Comparison of ENCODE assay signal across 24 cellular contexts in genomic region chr9:1053848-1054365, GRCh38. TPM values are rescaled to one million over a fixed set of nuclear protein-coding genes. Genes with fewer than 3 reads are reported as not detected.
DNase-seq lines count a peak whose midpoint lies in the region; ATAC-seq and TF ChIP-seq lines count a peak whose summit lies in the region.
"Had no signal": no experiment of that assay in that cellular context is flagged by ENCODE, and none has a peak within 500 bp of the region (broad histone marks: within the 10 kb centered on the region; RNA-seq: fewer than 3 reads in every experiment).

No MANE protein-coding gene starts in this region.

- no peaks in the 10 kb centered on the region for H3K79me1 ChIP-seq in mesenchymal stem cell (replicated peaks; ENCODE audit: low read length, poor library complexity, severe bottlenecking)

- H3K9me3 ChIP-seq in adipocyte (ENCODE audit: control insufficient read depth, low read length) (no peaks in the 10 kb centered on the region), mesenchymal stem cell (ENCODE audit: control insufficient read depth, low read length) (no peaks in the 10 kb centered on the region), psoas muscle (no peaks in the 10 kb centered on the region), HAP-1 (no peaks in the 10 kb centered on the region)
- H3K9me3 ChIP-seq: A549, Caco-2 had no signal

- no peak overlapping the region for H2BK120ac ChIP-seq in mesenchymal stem cell (ENCODE audit: low read depth, low read length)

- DNase-seq in adipocyte (ENCODE audit: low read depth): no peak
- DNase-seq in mesenchymal stem cell: no peak
- no peak for DNase-seq in psoas muscle
- no peak for DNase-seq in HAP-1 (ENCODE audit: low spot score in 2 of 2)
- no peak for DNase-seq in SHP77 treated with DMSO at 0.1 percent for 48 hours (lab: John Stamatoyannopoulos, UW)
- no peak for DNase-seq in activated CD8-positive, alpha-beta memory T cell treated with anti-CD3 and anti-CD28 coated beads for 24 hours
- DNase-seq: C1 segment of cervical spinal cord; Caco-2; CD8-positive, alpha-beta T cell; GM23248; H9; HFFc6; IMR-90; MM.1S; NCI-H1694; NCI-H2081; NCI-H2227 treated with DMSO at 0.1 percent for 48 hours; NCI-H526 treated with DMSO at 0.1 percent for 48 hours; Right ventricle myocardium superior; RPMI8226 had no signal

- H3K4me1 ChIP-seq in adipocyte (ENCODE audit: control insufficient read depth, insufficient read depth, low read length): peaks cover 29% of the 10 kb centered on the region
- H3K4me1 ChIP-seq in mesenchymal stem cell (ENCODE audit: control insufficient read depth, insufficient read depth, low read depth, low read length): peaks cover 7% of the 10 kb centered on the region
- peaks cover 3% of the 10 kb centered on the region for H3K4me1 ChIP-seq in psoas muscle
- peaks cover 3% of the 10 kb centered on the region for H3K4me1 ChIP-seq in HAP-1

- H3K36me3 ChIP-seq in adipocyte (ENCODE audit: control insufficient read depth, insufficient read depth, low read length, severe bottlenecking): no peaks in the 10 kb centered on the region
- peaks cover 0 to 9% of the 10 kb centered on the region in 2 experiments for H3K36me3 ChIP-seq in mesenchymal stem cell (ENCODE audit: control insufficient read depth in 1 of 2, insufficient read depth in 2 of 2, low read depth in 1 of 2, low read length in 2 of 2)
- H3K36me3 ChIP-seq in psoas muscle (ENCODE audit: insufficient read depth in 1 of 2, low read depth in 1 of 2): no peaks in the 10 kb centered on the region
- H3K36me3 ChIP-seq in HAP-1 (replicated peaks): no peaks in the 10 kb centered on the region

- no peak overlapping the region for H3K4ac ChIP-seq in mesenchymal stem cell (ENCODE audit: low read depth in 1 of 2, low read length in 2 of 2)

- H2AFZ ChIP-seq in mesenchymal stem cell (ENCODE audit: low read depth, low read length): no peak overlapping the region
- H2AFZ ChIP-seq: GM23248 had no signal

- ATAC-seq in psoas muscle (no peak), HG02852 (IDR thresholded peaks at IDR 0.05; ENCODE audit: unreplicated experiment) (no peak)
- ATAC-seq: A549; CD8-positive, alpha-beta T cell had no signal

- no peak overlapping the region for H3K23ac ChIP-seq in mesenchymal stem cell (ENCODE audit: low read length in 2 of 2)

- H3K27me3 ChIP-seq in adipocyte (replicated peaks; ENCODE audit: control insufficient read depth, insufficient read depth, low read length) (no peaks in the 10 kb centered on the region), mesenchymal stem cell (ENCODE audit: control insufficient read depth in 1 of 2, insufficient read depth in 1 of 2, low read length in 2 of 2) (no peaks in the 10 kb centered on the region), psoas muscle (ENCODE audit: insufficient read depth in 3 of 3, low read length in 2 of 3) (peaks cover 0 to 55% (median under 1%) of the 10 kb centered on the region in 3 donors), HAP-1 (ENCODE audit: low read depth) (no peaks in the 10 kb centered on the region)

- H3K27ac ChIP-seq in mesenchymal stem cell (ENCODE audit: low read length, poor library complexity, severe bottlenecking) (no peak overlapping the region), psoas muscle (no peak overlapping the region)
- H3K27ac ChIP-seq: A549, GM23248, KMS-11 had no signal

- H3K4me2 ChIP-seq in mesenchymal stem cell (ENCODE audit: low read length, poor library complexity, severe bottlenecking): no peak overlapping the region
- H3K4me2 ChIP-seq: A549, KMS-11 had no signal

- peak overlapping the region; percentile 19 for H3K9ac ChIP-seq in adipocyte (ENCODE audit: low read length)
- peak overlapping the region; percentile 31 for H3K9ac ChIP-seq in mesenchymal stem cell (ENCODE audit: low read length)
- H3K9ac ChIP-seq: GM23248, KMS-11 had no signal

- in situ Hi-C loops in HAP-1 (cut with MboI; ENCODE audit: low sequenced_read_pairs): no loop called here

- intact Hi-C loops in psoas muscle (cut with DNase I): no loop called here

- no peak overlapping the region for H4K8ac ChIP-seq in mesenchymal stem cell (ENCODE audit: low read length)

- 97% methylated on average over 6 of the region's 12 CpGs for WGBS in mesenchymal stem cell
- WGBS in psoas muscle, 3 donors: 25 to 47% (median 31%) methylated on average over 12 of the region's 12 CpGs

- no peak overlapping the region for H3K18ac ChIP-seq in mesenchymal stem cell (ENCODE audit: low read depth in 1 of 2, low read length in 2 of 2)

- no peak overlapping the region for H2BK15ac ChIP-seq in mesenchymal stem cell (ENCODE audit: low read depth, poor library complexity, severe bottlenecking)

- no peak overlapping the region for H3K14ac ChIP-seq in mesenchymal stem cell (ENCODE audit: low read length in 2 of 2)

- H3K4me3 ChIP-seq in adipocyte (ENCODE audit: low read length) (no peak overlapping the region), mesenchymal stem cell (ENCODE audit: insufficient read depth in 1 of 2, low read depth in 1 of 2, low read length in 2 of 2) (peak overlapping the region in 1 of 2 experiments; percentile 79), psoas muscle (peak overlapping the region; percentile 17), HAP-1 (no peak overlapping the region)
- H3K4me3 ChIP-seq: A549, GM23248 had no signal

- H4K91ac ChIP-seq in mesenchymal stem cell (ENCODE audit: low read length): no peak overlapping the region

- no peak overlapping the region for H2AK5ac ChIP-seq in mesenchymal stem cell (ENCODE audit: low read length, severe bottlenecking)

- TF ChIP-seq CTCF in psoas muscle (IDR thresholded peaks at IDR 0.05): no peak

- H2BK12ac ChIP-seq in mesenchymal stem cell (ENCODE audit: low read length in 2 of 2): no peak overlapping the region

- H2BK5ac ChIP-seq in mesenchymal stem cell (ENCODE audit: low read depth, low read length, poor library complexity, severe bottlenecking): no peak overlapping the region

RNA-seq across cellular contexts. Expression of gene DMRT2, which starts 3.8 kb away (rescaled TPM):
- not detected for polyA plus RNA-seq in mesenchymal stem cell (2013, experiment 1 of 2)
- polyA plus RNA-seq in mesenchymal stem cell (2013, experiment 2 of 2): not detected
- total RNA-seq in psoas muscle: 1 to 10 TPM in 2 of 4 donors, under 1 TPM in 2; 0.43 to 3.9 (median 1.2) TPM
- 1 to 10 TPM; 1.5 to 6.8 (median 2.7) TPM for polyA plus RNA-seq in psoas muscle
- total RNA-seq: CD8-positive, alpha-beta T cell; GM23248; H9; HFFc6; IMR-90; NCI-H460; Right ventricle myocardium superior had no signal
- polyA plus RNA-seq: IMR-90 had no signal
